ENCODE assay signal across 21 cellular contexts in genomic region chr17:47638903-47639302, GRCh38.
"Had no signal": no experiment of that assay in that cellular context is flagged by ENCODE, and none has a peak within 500 bp of the region (broad histone marks: within the 10 kb centered on the region; RNA-seq: fewer than 3 reads in every experiment).

No MANE protein-coding gene starts in this region.

- H3K36me3 ChIP-seq: gastrocnemius medialis, lower lobe of right lung had no signal

- H3K9me3 ChIP-seq: esophagus squamous epithelium, gastrocnemius medialis, heart right ventricle, left lung, lower lobe of right lung, mucosa of descending colon had no signal

- H3K4me3 ChIP-seq: coronary artery, esophagus squamous epithelium, gastrocnemius medialis, heart right ventricle, left lung, lower lobe of right lung, mucosa of descending colon had no signal

- H3K9me3 Mint-ChIP-seq: effector memory CD8-positive, alpha-beta T cell; endodermal cell; mesothelial cell of epicardium had no signal

- H3K4me1 ChIP-seq: esophagus squamous epithelium, lower lobe of right lung had no signal

- H3K27me3 Mint-ChIP-seq: effector memory CD8-positive, alpha-beta T cell had no signal

- H3K4me1 Mint-ChIP-seq: endodermal cell, mesothelial cell of epicardium had no signal

- DNase-seq: effector CD8-positive, alpha-beta T cell; effector memory CD8-positive, alpha-beta T cell; endodermal cell; erythroblast; esophagus squamous epithelium; foreskin fibroblast; foreskin melanocyte; gastrocnemius medialis; glutamatergic neuron; heart right ventricle; hippocampal formation; left cardiac atrium; left lung; left ventricle myocardium superior; lower lobe of right lung; mesenchymal stem cell; mucosa of descending colon had no signal

- H3K27me3 ChIP-seq: esophagus squamous epithelium, gastrocnemius medialis, heart right ventricle, left lung had no signal

- H3K4me3 Mint-ChIP-seq: effector memory CD8-positive, alpha-beta T cell; endodermal cell; mesothelial cell of epicardium had no signal

- H3K27ac ChIP-seq: coronary artery, epithelial cell of prostate, esophagus squamous epithelium, gastrocnemius medialis, heart right ventricle, left lung, lower lobe of right lung had no signal

- ATAC-seq: effector memory CD8-positive, alpha-beta T cell; esophagus mucosa; gastrocnemius medialis; heart right ventricle; left cardiac atrium; left lung; left ventricle myocardium superior; lower lobe of right lung; mucosa of descending colon had no signal

- H3K27ac Mint-ChIP-seq: effector memory CD8-positive, alpha-beta T cell; endodermal cell; mesothelial cell of epicardium had no signal
